ENCODE assay signal across 9 cellular contexts in genomic region chr16:81316176-81316496, GRCh38. TPM values are rescaled to one million over a fixed set of nuclear protein-coding genes. Genes with fewer than 3 reads are reported as not detected.
A peak's percentile ranks its signal among the peaks of the same experiment; 100 is the strongest.
DNase-seq lines count a peak whose midpoint lies in the region; ATAC-seq and TF ChIP-seq lines count a peak whose summit lies in the region.
"Had no signal": no experiment of that assay in that cellular context is flagged by ENCODE, and none has a peak within 500 bp of the region (broad histone marks: within the 10 kb centered on the region; RNA-seq: fewer than 3 reads in every experiment).

No MANE protein-coding gene starts in this region.

- H3K27ac Mint-ChIP-seq in T-helper 17 cell: peak overlapping the region; percentile 61

- 73 to 75% methylated on average over 4 to 5 of the region's 5 CpGs for WGBS in GM23248 (ENCODE audit: low coverage in 1 of 2, low lambda C conversion rate in 2 of 2, missing lambda C conversion rate in 2 of 2), 2 experiments

- no peaks in the 10 kb centered on the region for H3K9me2 ChIP-seq in GM23248 (ENCODE audit: insufficient read depth)

- in situ Hi-C loops in GM23248 (cut with MboI): no loop called here

- H3K9me3 ChIP-seq in GM23248 (ENCODE audit: low read depth): no peaks in the 10 kb centered on the region
- no peaks in the 10 kb centered on the region for H3K9me3 ChIP-seq in T-helper 17 cell (ENCODE audit: control insufficient read depth, low read length, poor library complexity, severe bottlenecking)
- H3K9me3 ChIP-seq in skeletal muscle satellite cell (replicated peaks; ENCODE audit: low read length): no peaks in the 10 kb centered on the region

- ATAC-seq in T-helper 17 cell: no peak
- ATAC-seq in GM21786 (IDR thresholded peaks at IDR 0.05; ENCODE audit: unreplicated experiment): no peak

- H2AFZ ChIP-seq in GM23248: peak overlapping the region; percentile 96

- TF ChIP-seq CTCF in fibroblast of villous mesenchyme (IDR thresholded peaks at IDR 0.05; ENCODE audit: insufficient read depth, low read depth, low read length): no peak

- H3F3A ChIP-seq in GM23248 (ENCODE audit: insufficient read depth): peaks cover 24% of the 10 kb centered on the region

- peak overlapping the region; percentile 97 for H3K4me3 ChIP-seq in GM23248
- peak overlapping the region; percentile 96 for H3K4me3 ChIP-seq in fibroblast of villous mesenchyme (ENCODE audit: low read depth, low read length)
- H3K4me3 ChIP-seq in skeletal muscle satellite cell (ENCODE audit: low read length): peak overlapping the region; percentile 87

- H3K9ac ChIP-seq in GM23248: peak overlapping the region; percentile 86
- H3K9ac ChIP-seq in skeletal muscle satellite cell (ENCODE audit: low read depth, low read length): peak overlapping the region; percentile 79

- no peaks in the 10 kb centered on the region for H3K36me3 ChIP-seq in GM23248 (ENCODE audit: low read depth)
- H3K36me3 ChIP-seq in skeletal muscle satellite cell (ENCODE audit: insufficient read depth, low read length): no peaks in the 10 kb centered on the region

- H3K27me3 Mint-ChIP-seq in T-helper 17 cell: no peaks in the 10 kb centered on the region

- DNase-seq in GM23248 (peak; percentile 13), T-helper 17 cell (no peak), fibroblast of villous mesenchyme (ENCODE audit: low read depth) (no peak), SW480 (ENCODE audit: low spot score) (no peak), SIG-M5 (lab: John Stamatoyannopoulos, UW) (no peak)
- no peak for DNase-seq in stimulated activated CD4-positive, alpha-beta T cell treated with anti-CD3 and anti-CD28 coated beads, Interleukin-4, amount 100 ng/mL, for 1 hour
- DNase-seq: NCI-H1694 treated with DMSO at 0.1 percent for 48 hours had no signal

- H3K27me3 ChIP-seq in GM23248 (replicated peaks; ENCODE audit: insufficient read depth): no peaks in the 10 kb centered on the region
- H3K27me3 ChIP-seq in skeletal muscle satellite cell (ENCODE audit: control insufficient read depth, insufficient read depth, low read length): no peaks in the 10 kb centered on the region

- H3K79me2 ChIP-seq in GM23248 (ENCODE audit: insufficient read depth): peaks cover 64% of the 10 kb centered on the region

- H4K20me1 ChIP-seq in GM23248 (ENCODE audit: insufficient read depth): no peaks in the 10 kb centered on the region

- peak overlapping the region; percentile 58 for H3K27ac ChIP-seq in GM23248

- no peaks in the 10 kb centered on the region for H3K36me3 Mint-ChIP-seq in T-helper 17 cell (ENCODE audit: low read depth)

- peaks cover 39% of the 10 kb centered on the region for H3K4me1 Mint-ChIP-seq in T-helper 17 cell

- H3K4me3 Mint-ChIP-seq in T-helper 17 cell: peak overlapping the region; percentile 89

- H3K4me2 ChIP-seq in GM23248 (ENCODE audit: unreplicated experiment) (peak overlapping the region; percentile 97), skeletal muscle satellite cell (ENCODE audit: low read length) (peak overlapping the region; percentile 84)

- H3K4me1 ChIP-seq in GM23248 (ENCODE audit: insufficient read depth) (peaks cover 26% of the 10 kb centered on the region), skeletal muscle satellite cell (ENCODE audit: control insufficient read depth, insufficient read depth, low read length) (peaks cover 28% of the 10 kb centered on the region)

RNA-seq across cellular contexts. Expression of gene GAN, which starts 1.4 kb away (rescaled TPM):
- 5.7 and 5.8 TPM in 2 replicates for total RNA-seq in GM23248 (2014; rRNA removed; shearing (Covaris generic))
- polyA plus RNA-seq in GM23248 (2016; fragmentation: Nextera tagmentation; extraction: Ambion mirVana): 1.6 and 2.1 TPM in 2 replicates
- total RNA-seq in T-helper 17 cell (1 to 10 TPM; 5.8 to 8.0 TPM), fibroblast of villous mesenchyme (8.4 and 9.1 TPM in 2 replicates)
- total RNA-seq in skeletal muscle satellite cell (2012; rRNA removed): 4.6 and 5.0 TPM in 2 replicates
